8 cellular contexts compared by ENCODE assay signal in genomic region chr4:75723802-75724065, GRCh38. TPM values are rescaled to one million over a fixed set of nuclear protein-coding genes. Genes with fewer than 3 reads are reported as not detected.
DNase-seq lines count a peak whose midpoint lies in the region; ATAC-seq, FAIRE-seq and TF ChIP-seq lines count a peak whose summit lies in the region.

No MANE protein-coding gene starts in this region.

- no TSS peak for BruUV-seq in K562 (replicated peaks; lab: Mats Ljungman, UMichigan)

- peak overlapping the region; percentile 99 for H2AFZ ChIP-seq in K562 (ENCODE audit: low read depth, low read length)

- H3K27ac ChIP-seq in K562 (ENCODE audit: extremely low read depth, low read depth, low read length) (peak overlapping the region; percentile 95), lung (ENCODE audit: low read depth in 1 of 2, low read length in 1 of 2) (peak overlapping the region; percentile 77 to 91), transverse colon (peak overlapping the region; percentile 96 to 100 (median 98))

- 0% methylated on average over 3 of the region's 3 CpGs for WGBS in K562 (ENCODE audit: insufficient coverage, low coverage, missing lambda C conversion rate)
- 0 to 1% methylated on average over 3 of the region's 3 CpGs for WGBS in lung, 2 donors
- WGBS in transverse colon (ENCODE audit: low coverage in 1 of 2), 2 donors: 0 to 2% methylated on average over 3 of the region's 3 CpGs

- peaks cover 52% of the 10 kb centered on the region for H3K4me1 Mint-ChIP-seq in activated naive CD4-positive, alpha-beta T cell treated with anti-CD3 and anti-CD28 coated beads, Interleukin-2, amount 10 ng/mL, durations not matched to agents 7 days and 5 days

- TF ChIP-seq EP300 in K562 (IDR thresholded peaks at IDR 0.05; ENCODE audit: low read length) (no peak), transverse colon (IDR thresholded peaks at IDR 0.05; ENCODE audit: low read depth) (no peak)

- peaks cover 67% of the 10 kb centered on the region for H3K79me2 ChIP-seq in K562 (ENCODE audit: control insufficient read depth, insufficient read depth, low read length)

- FAIRE-seq in K562 (lab: Jason Lieb, UNC): no peak

- TF ChIP-seq CTCF in K562 (IDR thresholded peaks at IDR 0.05 in 2 of 3, conservative IDR thresholded peaks at IDR 0.05 in 1 of 3; ENCODE audit: insufficient read depth in 2 of 3, low read depth in 1 of 3, low read length in 3 of 3) (no peak), lung (IDR thresholded peaks at IDR 0.05; ENCODE audit: control extremely low read depth, extremely low read depth) (no peak), transverse colon (IDR thresholded peaks at IDR 0.05) (no peak)

- TF ChIP-seq POLR2A in K562 (conservative IDR thresholded peaks at IDR 0.05): no peak
- no peak for TF ChIP-seq POLR2A in transverse colon (IDR thresholded peaks at IDR 0.05)

- peaks cover 5% of the 10 kb centered on the region for H3K27me3 Mint-ChIP-seq in activated naive CD4-positive, alpha-beta T cell treated with anti-CD3 and anti-CD28 coated beads, Interleukin-2, amount 10 ng/mL, durations not matched to agents 7 days and 5 days

- peaks cover 15% of the 10 kb centered on the region for H3K36me3 Mint-ChIP-seq in activated naive CD4-positive, alpha-beta T cell treated with anti-CD3 and anti-CD28 coated beads, Interleukin-2, amount 10 ng/mL, durations not matched to agents 7 days and 5 days

- DNase-seq in activated naive CD4-positive, alpha-beta T cell treated with anti-CD3 and anti-CD28 coated beads, Interleukin-2, amount 10 ng/mL, durations not matched to agents 7 days and 5 days: no peak
- no peak for DNase-seq in activated naive CD4-positive, alpha-beta T cell (lab: John Stamatoyannopoulos, UW)
- DNase-seq in K562 (ENCODE audit: extremely low read depth in 1 of 4, low spot score in 3 of 4) (no peak), lung (ENCODE audit: low spot score) (no peak), transverse colon (no peak), mucosa of gallbladder (ENCODE audit: low spot score) (no peak), inferior parietal cortex (ENCODE audit: extremely low spot score) (no peak), hippocampal formation (lab: John Stamatoyannopoulos, UW) (no peak)

- no peaks in the 10 kb centered on the region for H3K9me1 ChIP-seq in K562 (ENCODE audit: control insufficient read depth, insufficient read depth, low read length)

- H3K27me3 ChIP-seq in K562 (ENCODE audit: control insufficient read depth in 2 of 2, insufficient read depth in 2 of 2, low read length in 2 of 2) (no peaks in the 10 kb centered on the region), lung (ENCODE audit: control insufficient read depth, insufficient read depth) (no peaks in the 10 kb centered on the region), transverse colon (no peaks in the 10 kb centered on the region)

- H3K36me3 ChIP-seq in K562 (ENCODE audit: control insufficient read depth, insufficient read depth, low read length) (no peaks in the 10 kb centered on the region), lung (ENCODE audit: control insufficient read depth in 2 of 2, insufficient read depth in 2 of 2, low read length in 2 of 2) (no peaks in the 10 kb centered on the region), transverse colon (no peaks in the 10 kb centered on the region)

- intact Hi-C loops in K562 (cut with micrococcal nuclease) (loop anchor here (1.0 to 5.0 kb wide), 3 partner anchors 50 to 211 kb away; partner anchors contain the start of genes G3BP2, RCHY1 and THAP6), transverse colon (cut with DNase I; ENCODE audit: low total_unique reads) (loop anchor here (5.0 kb wide), 1 partner anchor 46 kb away; no protein-coding TSS in a partner anchor)

- H3K9ac ChIP-seq in K562 (ENCODE audit: insufficient read depth in 1 of 2, low read depth in 2 of 2, low read length in 2 of 2): peak overlapping the region; percentile 88 to 97

- POLR2A ChIA-PET in K562 (lab: Yijun Ruan, JAX): interaction anchor here (0.6 to 4.0 kb wide), 13 partner anchors 11 to 1040 kb away, joined by 3 to 57 read pairs (median 4); partner anchors contain the start of gene G3BP2

- no peaks in the 10 kb centered on the region for H3K9me3 ChIP-seq in K562 (replicated peaks; ENCODE audit: control insufficient read depth, insufficient read depth, low read depth, low read length)
- no peaks in the 10 kb centered on the region for H3K9me3 ChIP-seq in lung (ENCODE audit: control insufficient read depth in 2 of 2, insufficient read depth in 1 of 2, low read length in 1 of 2)
- no peaks in the 10 kb centered on the region for H3K9me3 ChIP-seq in transverse colon

- peak overlapping the region; percentile 94 for H3K4me2 ChIP-seq in K562 (ENCODE audit: insufficient read depth, low read length)

- ATAC-seq in K562: no peak
- ATAC-seq in lung (ENCODE audit: insufficient read depth, low FRiP score): no peak

- H3K27ac Mint-ChIP-seq in activated naive CD4-positive, alpha-beta T cell treated with anti-CD3 and anti-CD28 coated beads, Interleukin-2, amount 10 ng/mL, durations not matched to agents 7 days and 5 days: peak overlapping the region; percentile 99

- H3K4me3 ChIP-seq in K562 (peak overlapping the region; percentile 77), lung (no peak overlapping the region), transverse colon (peak overlapping the region; percentile 3 to 84 (median 79))

- in situ Hi-C loops in K562 (cut with MboI) (no loop called here), transverse colon (cut with MboI; ENCODE audit: low pct_ligation_motif_present in 1 of 4, low pct_unique_long_range_greater_than_20kb in 1 of 4, low sequenced_read_pairs in 3 of 4) (loop anchor here in 2 of 4 donors (10.0 kb wide), 2 partner anchors 49 to 69 kb away; partner anchors contain the start of gene G3BP2 (in 1 of the 2))

- H3K9me3 Mint-ChIP-seq in activated naive CD4-positive, alpha-beta T cell treated with anti-CD3 and anti-CD28 coated beads, Interleukin-2, amount 10 ng/mL, durations not matched to agents 7 days and 5 days: no peaks in the 10 kb centered on the region

- TF ChIP-seq RAD21 in K562 (CRISPR knock-in tag; conservative IDR thresholded peaks at IDR 0.05 in 1 of 2, IDR thresholded peaks at IDR 0.05 in 1 of 2): no peak

- H3K4me3 Mint-ChIP-seq in activated naive CD4-positive, alpha-beta T cell treated with anti-CD3 and anti-CD28 coated beads, Interleukin-2, amount 10 ng/mL, durations not matched to agents 7 days and 5 days: peak overlapping the region; percentile 98

- H3K4me1 ChIP-seq in K562 (replicated peaks in 1 of 2; ENCODE audit: control insufficient read depth in 2 of 2, insufficient read depth in 2 of 2, low read length in 2 of 2): peaks cover 9 to 27% of the 10 kb centered on the region in 2 experiments; a peak in 3 of 5 replicates
- peaks cover 2 to 14% of the 10 kb centered on the region in 2 donors for H3K4me1 ChIP-seq in lung (ENCODE audit: control insufficient read depth in 2 of 2, insufficient read depth in 2 of 2, low read length in 2 of 2)
- peaks cover 9 to 40% (median 34%) of the 10 kb centered on the region in 4 donors for H3K4me1 ChIP-seq in transverse colon

- CTCF ChIA-PET in activated naive CD4-positive, alpha-beta T cell treated with anti-CD3 and anti-CD28 coated beads, Interleukin-2, amount 10 ng/mL, durations not matched to agents 7 days and 5 days (lab: Charles Lee): interaction anchor here (0.6 to 3.4 kb wide), 24 partner anchors 8 to 208 kb away, joined by 3 to 20 read pairs (median 4); partner anchors contain the start of gene CDKL2
- CTCF ChIA-PET in K562 (lab: Yijun Ruan, JAX; ENCODE audit: low intra/inter-chr PET ratio): interaction anchor here (0.6 kb wide), 1 partner anchor 58 kb away, joined by 3 read pairs; no protein-coding TSS in a partner anchor

- no peaks in the 10 kb centered on the region for H4K20me1 ChIP-seq in K562 (replicated peaks; ENCODE audit: control insufficient read depth, insufficient read depth, low read length)

RNA-seq across cellular contexts. Expression of gene USO1, which starts 0.6 kb away (rescaled TPM):
- 22.0 and 88.8 TPM in 2 replicates for total RNA-seq in K562 (2011; cell fraction: chromatin; rRNA removed; ENCODE audit: low replicate concordance)
- 18.5 and 23.9 TPM in 2 replicates for total RNA-seq in K562 (2011; cell fraction: nucleolus; rRNA removed)
- total RNA-seq in K562 (2011; cell fraction: nucleoplasm; rRNA removed): 33.2 and 59.6 TPM in 2 replicates
- 48.5 and 54.0 TPM in 2 replicates for total RNA-seq in K562 (2014; rRNA removed)
- total RNA-seq in K562 (2014; rRNA removed; fragmentation: Illumina TruSeq; extraction: Trizol): 76.2 and 80.2 TPM in 2 replicates
- 68.7 and 72.8 TPM in 2 replicates for total RNA-seq in K562 (2015; rRNA removed; fragmentation: Illumina TruSeq; extraction: Trizol)
- total RNA-seq in K562 (2021): 45.3 and 48.0 TPM in 2 replicates
- 87.5 and 97.8 TPM in 2 replicates for polyA plus RNA-seq in K562 (2011; rRNA removed)
- 21.2 and 42.2 TPM in 2 replicates for polyA plus RNA-seq in K562 (2011; cell fraction: cytosol; rRNA removed)
- polyA plus RNA-seq in K562 (2011; cell fraction: nucleus; rRNA removed): 15.9 and 30.8 TPM in 2 replicates
- 40.7 and 71.7 TPM in 2 replicates for polyA plus RNA-seq in K562 (2012)
- 54.5 and 71.6 TPM in 2 replicates for polyA plus RNA-seq in K562 (2014; fragmentation: Illumina TruSeq; extraction: Trizol)
- polyA plus RNA-seq in K562 (2014; fragmentation: Nextera tagmentation; extraction: Ambion mirVana): 10 to 100 TPM; 19.3 to 22.1 TPM
- polyA plus RNA-seq in K562 (2014; rRNA removed): 44.3 and 45.1 TPM in 2 replicates
- polyA minus RNA-seq in K562 (2011; rRNA and poly(A)+ RNA removed): 69.8 and 96.2 TPM in 2 replicates
- polyA minus RNA-seq in K562 (2011; cell fraction: cytosol; rRNA and poly(A)+ RNA removed): 32.1 and 32.4 TPM in 2 replicates
- polyA minus RNA-seq in K562 (2011; cell fraction: nucleus; rRNA and poly(A)+ RNA removed): 15.2 and 35.5 TPM in 2 replicates
- total RNA-seq in lung: 100 to 1,000 TPM in 1 of 2 donors, 10 to 100 TPM in 1; 54.3 to 102 TPM
- 10 to 100 TPM; 29.0 to 35.8 TPM for polyA plus RNA-seq in lung
- total RNA-seq in transverse colon: 100 to 1,000 TPM in 1 of 4 donors, 10 to 100 TPM in 3; 24.3 to 110 (median 61.0) TPM
- total RNA-seq in mucosa of gallbladder: 66.8 TPM

RNA-seq across cellular contexts. Expression of gene G3BP2, which starts 50.5 kb away (rescaled TPM):
- 41.8 and 137 TPM in 2 replicates for total RNA-seq in K562 (2011; cell fraction: chromatin; rRNA removed; ENCODE audit: low replicate concordance)
- total RNA-seq in K562 (2011; cell fraction: nucleolus; rRNA removed): 22.8 and 31.1 TPM in 2 replicates
- total RNA-seq in K562 (2011; cell fraction: nucleoplasm; rRNA removed): 47.7 and 75.6 TPM in 2 replicates
- 84.6 and 88.9 TPM in 2 replicates for total RNA-seq in K562 (2014; rRNA removed)
- 138 and 159 TPM in 2 replicates for total RNA-seq in K562 (2014; rRNA removed; fragmentation: Illumina TruSeq; extraction: Trizol)
- total RNA-seq in K562 (2015; rRNA removed; fragmentation: Illumina TruSeq; extraction: Trizol): 125 and 130 TPM in 2 replicates
- total RNA-seq in K562 (2021): 143 and 160 TPM in 2 replicates
- polyA plus RNA-seq in K562 (2011; rRNA removed): 90.9 and 141 TPM in 2 replicates
- polyA plus RNA-seq in K562 (2011; cell fraction: cytosol; rRNA removed): 28.9 and 47.0 TPM in 2 replicates
- polyA plus RNA-seq in K562 (2011; cell fraction: nucleus; rRNA removed): 23.0 and 34.6 TPM in 2 replicates
- 83.9 and 86.5 TPM in 2 replicates for polyA plus RNA-seq in K562 (2012)
- polyA plus RNA-seq in K562 (2014; fragmentation: Illumina TruSeq; extraction: Trizol): 143 and 222 TPM in 2 replicates
- polyA plus RNA-seq in K562 (2014; fragmentation: Nextera tagmentation; extraction: Ambion mirVana): 10 to 100 TPM; 25.2 to 36.2 TPM
- polyA plus RNA-seq in K562 (2014; rRNA removed): 83.7 and 90.2 TPM in 2 replicates
- 194 and 199 TPM in 2 replicates for polyA minus RNA-seq in K562 (2011; rRNA and poly(A)+ RNA removed)
- 44.7 and 78.4 TPM in 2 replicates for polyA minus RNA-seq in K562 (2011; cell fraction: cytosol; rRNA and poly(A)+ RNA removed)
- polyA minus RNA-seq in K562 (2011; cell fraction: nucleus; rRNA and poly(A)+ RNA removed): 23.4 and 41.5 TPM in 2 replicates
- total RNA-seq in lung: 100 to 1,000 TPM in 1 of 2 donors, 10 to 100 TPM in 1; 86.2 to 112 TPM
- polyA plus RNA-seq in lung: 10 to 100 TPM; 16.1 to 51.4 TPM
- 100 to 1,000 TPM in 2 of 4 donors, 10 to 100 TPM in 2; 50.7 to 110 (median 88.0) TPM for total RNA-seq in transverse colon
- total RNA-seq in mucosa of gallbladder: 146 TPM
